In genomic region chr3:129317014-129317771, GRCh38 we compare ENCODE assay signal across 8 cellular contexts. TPM values are rescaled to one million over a fixed set of nuclear protein-coding genes. Genes with fewer than 3 reads are reported as not detected.
DNase-seq lines count a peak whose midpoint lies in the region; ATAC-seq and TF ChIP-seq lines count a peak whose summit lies in the region.

No MANE protein-coding gene starts in this region.

- no peak overlapping the region; a peak in 1 of 7 replicates for H3K27ac Mint-ChIP-seq in H9

- no peak overlapping the region for H3K18ac ChIP-seq in H9 (ENCODE audit: insufficient read length, low read depth, low read length)

- H4K20me1 ChIP-seq in H9 (ENCODE audit: control insufficient read depth, insufficient read depth, insufficient read length), result no peaks in the 10 kb centered on the region

- peaks cover 4% of the 10 kb centered on the region for H3K23me2 ChIP-seq in H9 (ENCODE audit: insufficient read length, low read depth, low read length, poor library complexity, severe bottlenecking)

- H3K23ac ChIP-seq in H9 (ENCODE audit: insufficient read length, low read depth, low read length), result no peak overlapping the region

- no peak overlapping the region for H4K91ac ChIP-seq in H9 (ENCODE audit: insufficient read length, low read depth, low read length)

- no peak overlapping the region for H4K8ac ChIP-seq in H9 (replicated peaks; ENCODE audit: insufficient read length, low read depth, low read length)

- H3K4me1 Mint-ChIP-seq in H9, result peaks cover 10 to 11% of the 10 kb centered on the region in 2 experiments

- no peak overlapping the region for H3K56ac ChIP-seq in H9 (ENCODE audit: insufficient read length, low read depth, low read length)

- H3K9me3 Mint-ChIP-seq in H9, result no peaks in the 10 kb centered on the region; a peak in 1 of 5 replicates

- H2BK120ac ChIP-seq in H9 (ENCODE audit: low read depth, low read length, poor library complexity, severe bottlenecking), result no peak overlapping the region

- H3K27ac ChIP-seq in H9 (ENCODE audit: insufficient read length, low read depth, low read length), result no peak overlapping the region
- H3K27ac ChIP-seq in WERI-Rb-1, result peak overlapping the region; percentile 84
- peak overlapping the region; percentile 58 to 97 (median 92) for H3K27ac ChIP-seq in gastroesophageal sphincter

- no peak overlapping the region for H3T11ph ChIP-seq in H9 (ENCODE audit: low read length)

- H3K9ac ChIP-seq in H9 (ENCODE audit: extremely low read depth, insufficient read length, low read length), result no peak overlapping the region

- no peak overlapping the region for H2BK15ac ChIP-seq in H9 (ENCODE audit: low read depth, low read length)

- H3K36me3 Mint-ChIP-seq in H9 (ENCODE audit: insufficient read depth in 1 of 3, low read depth in 3 of 3), result peaks cover 3 to 14% (median 9%) of the 10 kb centered on the region in 3 experiments; a peak in 5 of 7 replicates

- peak overlapping the region; percentile 30 for H3K4me2 ChIP-seq in H9 (ENCODE audit: insufficient read depth, insufficient read length, low read length)

- 0 out of 2 replicates have a peak overlapping the region, but pooled peaks have one; percentile 13 for H3K14ac ChIP-seq in H9 (ENCODE audit: insufficient read depth, low read length)

- H3K79me2 ChIP-seq in H9 (ENCODE audit: insufficient read depth, low read length), result no peaks in the 10 kb centered on the region

- TF ChIP-seq EP300 in gastroesophageal sphincter (IDR thresholded peaks at IDR 0.05), result no peak

- H2AK5ac ChIP-seq in H9 (ENCODE audit: insufficient read length, low read length), result no peak overlapping the region

- peaks cover 3% of the 10 kb centered on the region; the same call in 1 of the 2 replicates for H3K27me3 Mint-ChIP-seq in H9 (ENCODE audit: low read depth)

- no peaks in the 10 kb centered on the region for H3K79me1 ChIP-seq in H9 (ENCODE audit: insufficient read depth, low read depth, low read length, poor library complexity, severe bottlenecking)

- no peak for TF ChIP-seq POLR2A in gastroesophageal sphincter (IDR thresholded peaks at IDR 0.05)

- H3K4me1 ChIP-seq in H9 (ENCODE audit: insufficient read depth, low read length) (no peaks in the 10 kb centered on the region), gastroesophageal sphincter (peaks cover 0 to 34% (median 17%) of the 10 kb centered on the region in 3 donors)

- WGBS in H9 (ENCODE audit: extremely low coverage, insufficient read length, low lambda C conversion rate), result no CpG with 5 or more reads among the region's 15 CpGs
- WGBS in gastroesophageal sphincter (ENCODE audit: low coverage in 1 of 2), 2 donors, result 27 to 33% methylated on average over 6 to 10 of the region's 15 CpGs

- no peak for ATAC-seq in gastroesophageal sphincter

- H3K27me3 ChIP-seq in H9 (ENCODE audit: insufficient read depth, low read length) (no peaks in the 10 kb centered on the region), WERI-Rb-1 (ENCODE audit: insufficient read depth, low read depth, severe bottlenecking) (no peaks in the 10 kb centered on the region), gastroesophageal sphincter (no peaks in the 10 kb centered on the region)

- H2BK12ac ChIP-seq in H9 (ENCODE audit: insufficient read length, low read depth, low read length), result no peak overlapping the region

- no peak overlapping the region for H3K4ac ChIP-seq in H9 (ENCODE audit: low read depth, low read length)

- peaks cover 14% of the 10 kb centered on the region for H3K36me3 ChIP-seq in WERI-Rb-1
- H3K36me3 ChIP-seq in gastroesophageal sphincter, result peaks cover 0 to 34% of the 10 kb centered on the region in 2 donors

- no peak for TF ChIP-seq CTCF in H9 (conservative IDR thresholded peaks at IDR 0.05)
- no peak for TF ChIP-seq CTCF in WERI-Rb-1 (IDR thresholded peaks at IDR 0.05; ENCODE audit: low read depth, low read length)
- no peak for TF ChIP-seq CTCF in gastroesophageal sphincter (IDR thresholded peaks at IDR 0.05)
- no peak for TF ChIP-seq CTCF in retinal pigment epithelial cell (conservative IDR thresholded peaks at IDR 0.05; ENCODE audit: low read depth, low read length)

- no peak overlapping the region for H4K5ac ChIP-seq in H9 (ENCODE audit: insufficient read length, low read depth, low read length)

- no peak overlapping the region for H2BK20ac ChIP-seq in H9 (ENCODE audit: low read depth, low read length, poor library complexity, severe bottlenecking)

- no peak overlapping the region for H2AFZ ChIP-seq in H9 (ENCODE audit: low read length)

- H3K9me3 ChIP-seq in H9 (ENCODE audit: control insufficient read depth, low read depth, low read length) (no peaks in the 10 kb centered on the region), WERI-Rb-1 (ENCODE audit: severe bottlenecking) (no peaks in the 10 kb centered on the region), gastroesophageal sphincter (no peaks in the 10 kb centered on the region)

- H3K4me3 Mint-ChIP-seq in H9, result peak overlapping the region; percentile 75 to 90; a peak in 4 of 5 replicates

- no peak for DNase-seq in H9
- no peak for DNase-seq in WERI-Rb-1
- no peak for DNase-seq in retinal pigment epithelial cell (ENCODE audit: low read depth)
- DNase-seq in NCI-H1105 (lab: John Stamatoyannopoulos, UW), result no peak
- DNase-seq in AG08396 (ENCODE audit: low spot score), result no peak
- DNase-seq in midbrain (lab: John Stamatoyannopoulos, UW), result no peak
- DNase-seq in LoVo (ENCODE audit: low spot score), result no peak

- H3K4me3 ChIP-seq in WERI-Rb-1 (ENCODE audit: low read depth, low read length), result peak overlapping the region; percentile 72
- peak overlapping the region; percentile 77 to 99 for H3K4me3 ChIP-seq in gastroesophageal sphincter
- peak overlapping the region; percentile 81 for H3K4me3 ChIP-seq in retinal pigment epithelial cell (ENCODE audit: low read length)

- no peak overlapping the region for H2BK5ac ChIP-seq in H9 (ENCODE audit: insufficient read length, low read length)

RNA-seq across cellular contexts. Expression of gene HMCES, which starts 38.5 kb away (rescaled TPM):
- total RNA-seq in H9 (2021) (51.2 and 52.4 TPM in 2 replicates), gastroesophageal sphincter (10 to 100 TPM; 25.3 to 35.7 (median 30.2) TPM)
